In the genomic region with DNA sequence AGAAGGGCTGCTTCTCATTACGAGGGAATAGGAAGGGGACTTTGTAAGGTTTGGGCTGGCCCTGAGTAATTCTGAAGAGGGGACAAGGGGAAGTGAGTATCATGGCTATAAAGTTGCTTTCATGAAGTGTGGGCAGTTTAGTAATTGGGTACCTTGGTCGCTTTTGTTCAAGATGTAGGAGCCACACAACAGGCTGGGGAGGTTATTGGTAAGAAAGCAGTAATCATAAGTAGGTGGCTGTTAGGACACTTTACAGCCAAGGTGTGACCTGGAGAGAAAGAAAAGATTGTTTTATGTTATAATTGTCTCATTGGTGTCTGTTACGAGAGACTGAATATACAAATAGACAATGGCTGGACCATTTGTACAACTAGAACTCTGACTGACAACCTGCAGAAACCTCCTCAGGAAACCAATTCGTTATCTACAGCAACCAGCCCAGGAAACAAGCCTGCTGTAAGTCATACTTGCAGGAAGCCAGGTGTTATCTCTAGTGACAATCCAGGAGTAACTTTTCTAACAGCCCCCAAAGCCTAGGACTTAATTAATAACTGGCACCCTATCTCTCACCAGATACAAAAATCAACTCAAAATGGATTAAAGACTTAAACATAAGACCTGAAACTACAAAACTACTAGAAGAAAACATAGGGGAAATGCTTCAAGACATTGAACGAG, we compare ENCODE assay signal across 1 cellular context.
TF ChIP-seq lines count a peak whose summit lies in the region.

No MANE protein-coding gene starts in this region.

TF ChIP-seq in K562, 482 proteins besides CTCF, POLR2A, EP300 and RAD21 (continued from another document and continues in another):
- TF ChIP-seq, protein P1, sequence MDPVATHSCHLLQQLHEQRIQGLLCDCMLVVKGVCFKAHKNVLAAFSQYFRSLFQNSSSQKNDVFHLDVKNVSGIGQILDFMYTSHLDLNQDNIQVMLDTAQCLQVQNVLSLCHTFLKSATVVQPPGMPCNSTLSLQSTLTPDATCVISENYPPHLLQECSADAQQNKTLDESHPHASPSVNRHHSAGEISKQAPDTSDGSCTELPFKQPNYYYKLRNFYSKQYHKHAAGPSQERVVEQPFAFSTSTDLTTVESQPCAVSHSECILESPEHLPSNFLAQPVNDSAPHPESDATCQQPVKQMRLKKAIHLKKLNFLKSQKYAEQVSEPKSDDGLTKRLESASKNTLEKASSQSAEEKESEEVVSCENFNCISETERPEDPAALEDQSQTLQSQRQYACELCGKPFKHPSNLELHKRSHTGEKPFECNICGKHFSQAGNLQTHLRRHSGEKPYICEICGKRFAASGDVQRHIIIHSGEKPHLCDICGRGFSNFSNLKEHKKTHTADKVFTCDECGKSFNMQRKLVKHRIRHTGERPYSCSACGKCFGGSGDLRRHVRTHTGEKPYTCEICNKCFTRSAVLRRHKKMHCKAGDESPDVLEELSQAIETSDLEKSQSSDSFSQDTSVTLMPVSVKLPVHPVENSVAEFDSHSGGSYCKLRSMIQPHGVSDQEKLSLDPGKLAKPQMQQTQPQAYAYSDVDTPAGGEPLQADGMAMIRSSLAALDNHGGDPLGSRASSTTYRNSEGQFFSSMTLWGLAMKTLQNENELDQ (CRISPR knock-in tag; IDR thresholded peaks at IDR 0.05; ENCODE audit: borderline replicate concordance) = no peak
- TF ChIP-seq HDAC1 (IDR thresholded peaks at IDR 0.05) (peak; percentile 21 to 88; a peak in 2 of 4 replicates), TAF1 (IDR thresholded peaks at IDR 0.05; ENCODE audit: control insufficient read depth, extremely low read depth, insufficient read depth, low read length, severe bottlenecking) (peak; percentile 48), HMG20A (CRISPR knock-in tag; conservative IDR thresholded peaks at IDR 0.05) (no peak), MTA2 (IDR thresholded peaks at IDR 0.05; ENCODE audit: low read depth) (peak; percentile 96), ZNF143 (CRISPR knock-in tag; IDR thresholded peaks at IDR 0.05) (no peak), POLR3A (IDR thresholded peaks at IDR 0.05; ENCODE audit: borderline replicate concordance, extremely low read depth, insufficient read depth, insufficient read length) (no peak), ZNF212 (CRISPR knock-in tag; IDR thresholded peaks at IDR 0.05) (no peak), HNRNPK (IDR thresholded peaks at IDR 0.05; ENCODE audit: low read depth, low read length, poor library complexity, severe bottlenecking) (no peak), SRF (CRISPR knock-in tag; IDR thresholded peaks at IDR 0.05) (no peak), KDM2B (CRISPR knock-in tag; IDR thresholded peaks at IDR 0.05) (no peak), SMAD3 (CRISPR knock-in tag; conservative IDR thresholded peaks at IDR 0.05) (0 out of 2 replicates have a peak, but pooled peaks have one; percentile 51), ZNF707 (CRISPR knock-in tag; conservative IDR thresholded peaks at IDR 0.05) (no peak), ZC3H11A (IDR thresholded peaks at IDR 0.05; ENCODE audit: low read depth, low read length) (no peak), RBM15 (IDR thresholded peaks at IDR 0.05; ENCODE audit: insufficient read depth, low read length) (no peak), FUS (optimal IDR thresholded peaks at IDR 0.05; ENCODE audit: low read depth, low read length) (no peak), SPI1 (IDR thresholded peaks at IDR 0.05; ENCODE audit: borderline replicate concordance, low read depth, low read length) (peak; percentile 24; the same call in 1 of the 2 replicates), NR2C2 (CRISPR knock-in tag; IDR thresholded peaks at IDR 0.05) (no peak), NR2C2 (tag; IDR thresholded peaks at IDR 0.05) (no peak), FOXA1 (IDR thresholded peaks at IDR 0.05; ENCODE audit: borderline replicate concordance) (no peak), NFRKB (IDR thresholded peaks at IDR 0.05; ENCODE audit: low read depth) (peak; percentile 88), ETV1 (tag; conservative IDR thresholded peaks at IDR 0.05; ENCODE audit: low read depth) (peak; percentile 100), ZNF121 (CRISPR knock-in tag; conservative IDR thresholded peaks at IDR 0.05) (no peak), TARDBP (IDR thresholded peaks at IDR 0.05) (peak; percentile 88; the same call in 1 of the 2 replicates), ZNF584 (CRISPR knock-in tag; IDR thresholded peaks at IDR 0.05; ENCODE audit: low read depth) (no peak; the same call in 1 of the 2 replicates), MAFG (tag; conservative IDR thresholded peaks at IDR 0.05) (no peak), MTF1 (CRISPR knock-in tag; IDR thresholded peaks at IDR 0.05; ENCODE audit: borderline replicate concordance) (no peak), TCF7L2 (IDR thresholded peaks at IDR 0.05; ENCODE audit: low read depth, low read length) (no peak), RFX7 (CRISPR knock-in tag; IDR thresholded peaks at IDR 0.05) (no peak), GATAD2A (IDR thresholded peaks at IDR 0.05) (peak; percentile 96), MCM3 (IDR thresholded peaks at IDR 0.05) (no peak), ZNF77 (CRISPR knock-in tag; IDR thresholded peaks at IDR 0.05) (no peak), FOXM1 (IDR thresholded peaks at IDR 0.05; ENCODE audit: low read depth) (peak; percentile 95), FOXM1 (CRISPR knock-in tag; IDR thresholded peaks at IDR 0.05; ENCODE audit: low read depth) (no peak), TEAD4 (IDR thresholded peaks at IDR 0.05; ENCODE audit: low read length) (peak; percentile 99), TEAD4 (CRISPR knock-in tag; IDR thresholded peaks at IDR 0.05; ENCODE audit: borderline replicate concordance) (no peak), KLF6 (CRISPR knock-in tag; IDR thresholded peaks at IDR 0.05; ENCODE audit: borderline replicate concordance) (no peak; the same call in 1 of the 2 replicates), PML (IDR thresholded peaks at IDR 0.05; ENCODE audit: low read length) (peak; percentile 97), NFATC3 (IDR thresholded peaks at IDR 0.05) (peak; percentile 56; the same call in 1 of the 2 replicates), SOX6 (IDR thresholded peaks at IDR 0.05) (peak; percentile 95), ZBTB17 (CRISPR knock-in tag; IDR thresholded peaks at IDR 0.05) (no peak)
- TF ChIP-seq, protein P2, sequence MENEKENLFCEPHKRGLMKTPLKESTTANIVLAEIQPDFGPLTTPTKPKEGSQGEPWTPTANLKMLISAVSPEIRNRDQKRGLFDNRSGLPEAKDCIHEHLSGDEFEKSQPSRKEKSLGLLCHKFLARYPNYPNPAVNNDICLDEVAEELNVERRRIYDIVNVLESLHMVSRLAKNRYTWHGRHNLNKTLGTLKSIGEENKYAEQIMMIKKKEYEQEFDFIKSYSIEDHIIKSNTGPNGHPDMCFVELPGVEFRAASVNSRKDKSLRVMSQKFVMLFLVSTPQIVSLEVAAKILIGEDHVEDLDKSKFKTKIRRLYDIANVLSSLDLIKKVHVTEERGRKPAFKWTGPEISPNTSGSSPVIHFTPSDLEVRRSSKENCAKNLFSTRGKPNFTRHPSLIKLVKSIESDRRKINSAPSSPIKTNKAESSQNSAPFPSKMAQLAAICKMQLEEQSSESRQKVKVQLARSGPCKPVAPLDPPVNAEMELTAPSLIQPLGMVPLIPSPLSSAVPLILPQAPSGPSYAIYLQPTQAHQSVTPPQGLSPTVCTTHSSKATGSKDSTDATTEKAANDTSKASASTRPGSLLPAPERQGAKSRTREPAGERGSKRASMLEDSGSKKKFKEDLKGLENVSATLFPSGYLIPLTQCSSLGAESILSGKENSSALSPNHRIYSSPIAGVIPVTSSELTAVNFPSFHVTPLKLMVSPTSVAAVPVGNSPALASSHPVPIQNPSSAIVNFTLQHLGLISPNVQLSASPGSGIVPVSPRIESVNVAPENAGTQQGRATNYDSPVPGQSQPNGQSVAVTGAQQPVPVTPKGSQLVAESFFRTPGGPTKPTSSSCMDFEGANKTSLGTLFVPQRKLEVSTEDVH (IDR thresholded peaks at IDR 0.05; ENCODE audit: low read depth, partially characterized antibody) = no peak
- TF ChIP-seq, protein P3, sequence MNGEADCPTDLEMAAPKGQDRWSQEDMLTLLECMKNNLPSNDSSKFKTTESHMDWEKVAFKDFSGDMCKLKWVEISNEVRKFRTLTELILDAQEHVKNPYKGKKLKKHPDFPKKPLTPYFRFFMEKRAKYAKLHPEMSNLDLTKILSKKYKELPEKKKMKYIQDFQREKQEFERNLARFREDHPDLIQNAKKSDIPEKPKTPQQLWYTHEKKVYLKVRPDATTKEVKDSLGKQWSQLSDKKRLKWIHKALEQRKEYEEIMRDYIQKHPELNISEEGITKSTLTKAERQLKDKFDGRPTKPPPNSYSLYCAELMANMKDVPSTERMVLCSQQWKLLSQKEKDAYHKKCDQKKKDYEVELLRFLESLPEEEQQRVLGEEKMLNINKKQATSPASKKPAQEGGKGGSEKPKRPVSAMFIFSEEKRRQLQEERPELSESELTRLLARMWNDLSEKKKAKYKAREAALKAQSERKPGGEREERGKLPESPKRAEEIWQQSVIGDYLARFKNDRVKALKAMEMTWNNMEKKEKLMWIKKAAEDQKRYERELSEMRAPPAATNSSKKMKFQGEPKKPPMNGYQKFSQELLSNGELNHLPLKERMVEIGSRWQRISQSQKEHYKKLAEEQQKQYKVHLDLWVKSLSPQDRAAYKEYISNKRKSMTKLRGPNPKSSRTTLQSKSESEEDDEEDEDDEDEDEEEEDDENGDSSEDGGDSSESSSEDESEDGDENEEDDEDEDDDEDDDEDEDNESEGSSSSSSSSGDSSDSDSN (IDR thresholded peaks at IDR 0.05; ENCODE audit: borderline replicate concordance in 1 of 2, low read depth in 2 of 2, low read length in 2 of 2) = no peak
- TF ChIP-seq, protein P4, sequence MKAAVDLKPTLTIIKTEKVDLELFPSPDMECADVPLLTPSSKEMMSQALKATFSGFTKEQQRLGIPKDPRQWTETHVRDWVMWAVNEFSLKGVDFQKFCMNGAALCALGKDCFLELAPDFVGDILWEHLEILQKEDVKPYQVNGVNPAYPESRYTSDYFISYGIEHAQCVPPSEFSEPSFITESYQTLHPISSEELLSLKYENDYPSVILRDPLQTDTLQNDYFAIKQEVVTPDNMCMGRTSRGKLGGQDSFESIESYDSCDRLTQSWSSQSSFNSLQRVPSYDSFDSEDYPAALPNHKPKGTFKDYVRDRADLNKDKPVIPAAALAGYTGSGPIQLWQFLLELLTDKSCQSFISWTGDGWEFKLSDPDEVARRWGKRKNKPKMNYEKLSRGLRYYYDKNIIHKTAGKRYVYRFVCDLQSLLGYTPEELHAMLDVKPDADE (conservative IDR thresholded peaks at IDR 0.05; ENCODE audit: control insufficient read depth, low read depth, low read length) = peak; percentile 68
- TF ChIP-seq, protein P5, sequence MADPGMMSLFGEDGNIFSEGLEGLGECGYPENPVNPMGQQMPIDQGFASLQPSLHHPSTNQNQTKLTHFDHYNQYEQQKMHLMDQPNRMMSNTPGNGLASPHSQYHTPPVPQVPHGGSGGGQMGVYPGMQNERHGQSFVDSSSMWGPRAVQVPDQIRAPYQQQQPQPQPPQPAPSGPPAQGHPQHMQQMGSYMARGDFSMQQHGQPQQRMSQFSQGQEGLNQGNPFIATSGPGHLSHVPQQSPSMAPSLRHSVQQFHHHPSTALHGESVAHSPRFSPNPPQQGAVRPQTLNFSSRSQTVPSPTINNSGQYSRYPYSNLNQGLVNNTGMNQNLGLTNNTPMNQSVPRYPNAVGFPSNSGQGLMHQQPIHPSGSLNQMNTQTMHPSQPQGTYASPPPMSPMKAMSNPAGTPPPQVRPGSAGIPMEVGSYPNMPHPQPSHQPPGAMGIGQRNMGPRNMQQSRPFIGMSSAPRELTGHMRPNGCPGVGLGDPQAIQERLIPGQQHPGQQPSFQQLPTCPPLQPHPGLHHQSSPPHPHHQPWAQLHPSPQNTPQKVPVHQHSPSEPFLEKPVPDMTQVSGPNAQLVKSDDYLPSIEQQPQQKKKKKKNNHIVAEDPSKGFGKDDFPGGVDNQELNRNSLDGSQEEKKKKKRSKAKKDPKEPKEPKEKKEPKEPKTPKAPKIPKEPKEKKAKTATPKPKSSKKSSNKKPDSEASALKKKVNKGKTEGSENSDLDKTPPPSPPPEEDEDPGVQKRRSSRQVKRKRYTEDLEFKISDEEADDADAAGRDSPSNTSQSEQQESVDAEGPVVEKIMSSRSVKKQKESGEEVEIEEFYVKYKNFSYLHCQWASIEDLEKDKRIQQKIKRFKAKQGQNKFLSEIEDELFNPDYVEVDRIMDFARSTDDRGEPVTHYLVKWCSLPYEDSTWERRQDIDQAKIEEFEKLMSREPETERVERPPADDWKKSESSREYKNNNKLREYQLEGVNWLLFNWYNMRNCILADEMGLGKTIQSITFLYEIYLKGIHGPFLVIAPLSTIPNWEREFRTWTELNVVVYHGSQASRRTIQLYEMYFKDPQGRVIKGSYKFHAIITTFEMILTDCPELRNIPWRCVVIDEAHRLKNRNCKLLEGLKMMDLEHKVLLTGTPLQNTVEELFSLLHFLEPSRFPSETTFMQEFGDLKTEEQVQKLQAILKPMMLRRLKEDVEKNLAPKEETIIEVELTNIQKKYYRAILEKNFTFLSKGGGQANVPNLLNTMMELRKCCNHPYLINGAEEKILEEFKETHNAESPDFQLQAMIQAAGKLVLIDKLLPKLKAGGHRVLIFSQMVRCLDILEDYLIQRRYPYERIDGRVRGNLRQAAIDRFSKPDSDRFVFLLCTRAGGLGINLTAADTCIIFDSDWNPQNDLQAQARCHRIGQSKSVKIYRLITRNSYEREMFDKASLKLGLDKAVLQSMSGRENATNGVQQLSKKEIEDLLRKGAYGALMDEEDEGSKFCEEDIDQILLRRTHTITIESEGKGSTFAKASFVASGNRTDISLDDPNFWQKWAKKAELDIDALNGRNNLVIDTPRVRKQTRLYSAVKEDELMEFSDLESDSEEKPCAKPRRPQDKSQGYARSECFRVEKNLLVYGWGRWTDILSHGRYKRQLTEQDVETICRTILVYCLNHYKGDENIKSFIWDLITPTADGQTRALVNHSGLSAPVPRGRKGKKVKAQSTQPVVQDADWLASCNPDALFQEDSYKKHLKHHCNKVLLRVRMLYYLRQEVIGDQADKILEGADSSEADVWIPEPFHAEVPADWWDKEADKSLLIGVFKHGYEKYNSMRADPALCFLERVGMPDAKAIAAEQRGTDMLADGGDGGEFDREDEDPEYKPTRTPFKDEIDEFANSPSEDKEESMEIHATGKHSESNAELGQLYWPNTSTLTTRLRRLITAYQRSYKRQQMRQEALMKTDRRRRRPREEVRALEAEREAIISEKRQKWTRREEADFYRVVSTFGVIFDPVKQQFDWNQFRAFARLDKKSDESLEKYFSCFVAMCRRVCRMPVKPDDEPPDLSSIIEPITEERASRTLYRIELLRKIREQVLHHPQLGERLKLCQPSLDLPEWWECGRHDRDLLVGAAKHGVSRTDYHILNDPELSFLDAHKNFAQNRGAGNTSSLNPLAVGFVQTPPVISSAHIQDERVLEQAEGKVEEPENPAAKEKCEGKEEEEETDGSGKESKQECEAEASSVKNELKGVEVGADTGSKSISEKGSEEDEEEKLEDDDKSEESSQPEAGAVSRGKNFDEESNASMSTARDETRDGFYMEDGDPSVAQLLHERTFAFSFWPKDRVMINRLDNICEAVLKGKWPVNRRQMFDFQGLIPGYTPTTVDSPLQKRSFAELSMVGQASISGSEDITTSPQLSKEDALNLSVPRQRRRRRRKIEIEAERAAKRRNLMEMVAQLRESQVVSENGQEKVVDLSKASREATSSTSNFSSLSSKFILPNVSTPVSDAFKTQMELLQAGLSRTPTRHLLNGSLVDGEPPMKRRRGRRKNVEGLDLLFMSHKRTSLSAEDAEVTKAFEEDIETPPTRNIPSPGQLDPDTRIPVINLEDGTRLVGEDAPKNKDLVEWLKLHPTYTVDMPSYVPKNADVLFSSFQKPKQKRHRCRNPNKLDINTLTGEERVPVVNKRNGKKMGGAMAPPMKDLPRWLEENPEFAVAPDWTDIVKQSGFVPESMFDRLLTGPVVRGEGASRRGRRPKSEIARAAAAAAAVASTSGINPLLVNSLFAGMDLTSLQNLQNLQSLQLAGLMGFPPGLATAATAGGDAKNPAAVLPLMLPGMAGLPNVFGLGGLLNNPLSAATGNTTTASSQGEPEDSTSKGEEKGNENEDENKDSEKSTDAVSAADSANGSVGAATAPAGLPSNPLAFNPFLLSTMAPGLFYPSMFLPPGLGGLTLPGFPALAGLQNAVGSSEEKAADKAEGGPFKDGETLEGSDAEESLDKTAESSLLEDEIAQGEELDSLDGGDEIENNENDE (IDR thresholded peaks at IDR 0.05; ENCODE audit: low read depth, low read length) = no peak
